Comparison of ENCODE assay signal across 8 cellular contexts in genomic region chr1:148529101-148529567, GRCh38. TPM values are rescaled to one million over a fixed set of nuclear protein-coding genes. Genes with fewer than 3 reads are reported as not detected.
DNase-seq lines count a peak whose midpoint lies in the region; TF ChIP-seq lines count a peak whose summit lies in the region.
"Not testable (repeated sequence)": the region's sequence is repeated elsewhere in the genome, so short reads cannot be mapped to it uniquely, and the experiment has no call there.

No MANE protein-coding gene starts in this region.

- intact Hi-C loops in activated T-helper 1 cell treated with anti-CD3 and anti-CD28 coated beads, Interleukin-12 subunit alpha, Interleukin-12 subunit beta, Interleukin-2, Interleukin-4 antibody, amounts not matched to agents 30 ng/mL and 10 ng/mL and 1 ng/mL, durations not matched to agents 14 hours and 24 hours and 36 hours (cut with micrococcal nuclease): loop anchor here (10.0 kb wide), 1 partner anchor 154 kb away; no protein-coding TSS in a partner anchor
- intact Hi-C loops in dorsolateral prefrontal cortex (cut with DNase I); prostate gland (cut with DNase I): not testable (repeated sequence)

- TF ChIP-seq POLR2A in prostate gland (IDR thresholded peaks at IDR 0.05): not testable (repeated sequence)

- peak overlapping the region in 23 of 59 donors; percentile 1 to 74 (median 35) for H3K27ac ChIP-seq in dorsolateral prefrontal cortex
- peak overlapping the region; percentile 53 to 66 for H3K27ac ChIP-seq in prostate gland

- not testable (repeated sequence) for H3K27me3 Mint-ChIP-seq in activated T-helper 1 cell treated with anti-CD3 and anti-CD28 coated beads, Interleukin-12 subunit alpha, Interleukin-12 subunit beta, Interleukin-2, Interleukin-4 antibody, amounts not matched to agents 30 ng/mL and 10 ng/mL and 1 ng/mL, durations not matched to agents 14 hours and 24 hours and 36 hours (ENCODE audit: insufficient read depth)

- DNase-seq in DMS53 treated with DMSO at 0.1 percent for 48 hours (lab: John Stamatoyannopoulos, UW; ENCODE audit: unreplicated experiment): peak; percentile 56
- peak; percentile 18 for DNase-seq in NCI-H1092 (lab: John Stamatoyannopoulos, UW)
- peak; percentile 32 for DNase-seq in T-helper 22 cell (ENCODE audit: low read depth)
- DNase-seq in activated T-helper 1 cell treated with anti-CD3 and anti-CD28 coated beads, Interleukin-12 subunit alpha, Interleukin-12 subunit beta, Interleukin-2, Interleukin-4 antibody, amounts not matched to agents 30 ng/mL and 10 ng/mL and 1 ng/mL, durations not matched to agents 14 hours and 24 hours and 36 hours (ENCODE audit: low spot score): peak; percentile 41
- DNase-seq in dorsolateral prefrontal cortex: peak in 9 of 10 donors; percentile 11 to 53 (median 37)
- peak; percentile 60 for DNase-seq in iris pigment epithelial cell (ENCODE audit: low read depth)
- peak; percentile 33 for DNase-seq in prostate gland (ENCODE audit: low spot score)
- DNase-seq in stimulated activated naive CD4-positive, alpha-beta T cell (lab: John Stamatoyannopoulos, UW): peak; percentile 48 to 77 (median 68)

- H3K36me3 ChIP-seq in prostate gland: not testable (repeated sequence)

- H3K4me1 Mint-ChIP-seq in activated T-helper 1 cell treated with anti-CD3 and anti-CD28 coated beads, Interleukin-12 subunit alpha, Interleukin-12 subunit beta, Interleukin-2, Interleukin-4 antibody, amounts not matched to agents 30 ng/mL and 10 ng/mL and 1 ng/mL, durations not matched to agents 14 hours and 24 hours and 36 hours (ENCODE audit: low read depth): not testable (repeated sequence)

- peak overlapping the region; percentile 74 for H3K27ac Mint-ChIP-seq in activated T-helper 1 cell treated with anti-CD3 and anti-CD28 coated beads, Interleukin-12 subunit alpha, Interleukin-12 subunit beta, Interleukin-2, Interleukin-4 antibody, amounts not matched to agents 30 ng/mL and 10 ng/mL and 1 ng/mL, durations not matched to agents 14 hours and 24 hours and 36 hours

- H3K4me3 ChIP-seq in dorsolateral prefrontal cortex: peak overlapping the region in 53 of 59 donors; percentile 7 to 59 (median 43)
- H3K4me3 ChIP-seq in prostate gland: peak overlapping the region; percentile 13 to 16

- H3K27me3 ChIP-seq in dorsolateral prefrontal cortex; prostate gland (replicated peaks; ENCODE audit: insufficient read depth): not testable (repeated sequence)

- H3K9me3 Mint-ChIP-seq in activated T-helper 1 cell treated with anti-CD3 and anti-CD28 coated beads, Interleukin-12 subunit alpha, Interleukin-12 subunit beta, Interleukin-2, Interleukin-4 antibody, amounts not matched to agents 30 ng/mL and 10 ng/mL and 1 ng/mL, durations not matched to agents 14 hours and 24 hours and 36 hours: not testable (repeated sequence)

- not testable (repeated sequence) for TF ChIP-seq CTCF in dorsolateral prefrontal cortex (IDR thresholded peaks at IDR 0.05 in 54 of 56, conservative IDR thresholded peaks at IDR 0.05 in 2 of 56; ENCODE audit: low read depth in 1 of 56, partially characterized antibody in 56 of 56); prostate gland (IDR thresholded peaks at IDR 0.05)

- H3K36me3 Mint-ChIP-seq in activated T-helper 1 cell treated with anti-CD3 and anti-CD28 coated beads, Interleukin-12 subunit alpha, Interleukin-12 subunit beta, Interleukin-2, Interleukin-4 antibody, amounts not matched to agents 30 ng/mL and 10 ng/mL and 1 ng/mL, durations not matched to agents 14 hours and 24 hours and 36 hours (ENCODE audit: low read depth): not testable (repeated sequence)

- under 1% methylated on average over 14 of the region's 25 CpGs for WGBS in prostate gland

- H3K9me3 ChIP-seq in prostate gland: not testable (repeated sequence)

- not testable (repeated sequence) for H3K4me1 ChIP-seq in prostate gland (replicated peaks)

- H3K4me3 Mint-ChIP-seq in activated T-helper 1 cell treated with anti-CD3 and anti-CD28 coated beads, Interleukin-12 subunit alpha, Interleukin-12 subunit beta, Interleukin-2, Interleukin-4 antibody, amounts not matched to agents 30 ng/mL and 10 ng/mL and 1 ng/mL, durations not matched to agents 14 hours and 24 hours and 36 hours: peak overlapping the region; percentile 80

RNA-seq across cellular contexts. Expression of gene PPIAL4G, which starts 46.0 kb away (rescaled TPM):
- total RNA-seq in activated T-helper 1 cell treated with anti-CD3 and anti-CD28 coated beads, Interleukin-12 subunit alpha, Interleukin-12 subunit beta, Interleukin-2, Interleukin-4 antibody, amounts not matched to agents 30 ng/mL and 10 ng/mL and 1 ng/mL, durations not matched to agents 14 hours and 24 hours and 36 hours: 0.05 TPM in 1 of 2 replicates, not detected in the other
- 1 to 10 TPM in 5 of 120 experiments, under 1 TPM in 114, not detected in 1; 0.16 to 1.2 (median 0.52) TPM for total RNA-seq in dorsolateral prefrontal cortex
- total RNA-seq in prostate gland: not detected
